In the genomic region with DNA sequence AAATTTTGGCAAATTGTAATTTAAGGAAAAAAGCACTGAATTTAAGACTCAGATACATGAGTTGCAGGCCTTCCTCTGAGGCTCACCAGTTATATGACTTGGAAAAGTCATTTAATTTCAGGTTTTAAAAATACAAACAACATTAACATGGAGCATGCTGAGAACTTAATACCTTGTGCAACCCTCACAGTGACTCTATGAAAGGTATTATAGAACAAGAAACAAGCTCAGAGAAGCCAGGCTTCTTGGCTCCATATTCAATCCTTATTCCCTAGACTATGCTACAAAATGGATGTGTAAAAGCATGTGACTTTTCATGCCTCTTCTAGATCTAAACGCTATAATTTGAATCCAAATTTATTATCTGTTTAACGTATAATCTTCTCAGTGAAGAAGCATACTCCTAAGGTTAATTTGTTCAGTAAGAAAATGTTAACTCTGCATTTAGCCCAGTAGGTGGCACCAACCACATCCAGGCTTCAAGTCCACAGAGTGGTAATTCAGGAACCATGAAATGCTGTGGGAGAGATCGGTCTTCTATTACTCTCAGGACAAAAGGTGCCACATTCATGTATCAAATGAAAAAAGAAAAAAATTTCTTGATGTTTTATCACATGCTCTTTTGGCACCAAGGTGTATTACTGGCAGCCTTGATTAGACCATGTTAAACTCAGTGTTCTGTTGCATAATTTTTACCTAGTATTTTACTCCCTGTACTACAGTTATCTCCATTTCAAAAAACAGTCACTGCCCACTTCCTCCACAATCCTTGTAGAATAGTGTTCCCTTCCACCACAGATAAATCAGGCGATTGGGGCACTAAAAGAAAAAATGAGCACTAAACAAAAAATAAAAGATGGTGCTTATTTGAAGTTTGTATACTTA, we compare ENCODE assay signal across 8 cellular contexts. TPM values are rescaled to one million over a fixed set of nuclear protein-coding genes. Genes with fewer than 3 reads are reported as not detected.
DNase-seq lines count a peak whose midpoint lies in the region; ATAC-seq and TF ChIP-seq lines count a peak whose summit lies in the region.

No MANE protein-coding gene starts in this region.

- no peaks in the 10 kb centered on the region for H3K9me3 ChIP-seq in HCT116 (ENCODE audit: control insufficient read depth in 1 of 2, insufficient read depth in 1 of 2, low read depth in 1 of 2, low read length in 2 of 2)

- RAD21 ChIA-PET in HCT116 (lab: Charles Lee; ENCODE audit: low non-redundant PET in 1 of 2, low total read pairs in 2 of 2, uncharacterized antibody in 2 of 2, unreplicated experiment in 2 of 2): interaction anchor here in 1 of 2 experiments (0.7 kb wide), 1 partner anchor 68 kb away, joined by 3 read pairs; no protein-coding TSS in a partner anchor

- no peaks in the 10 kb centered on the region for H3K36me3 Mint-ChIP-seq in chondrocyte (ENCODE audit: low read depth)
- H3K36me3 Mint-ChIP-seq in stimulated activated naive B cell treated with anti-CD40 and anti-IgM and Interleukin-4, amounts not matched to agents 10 μg/mL and 1 μg/mL and 100 μg/mL, for 72 hours: no peaks in the 10 kb centered on the region

- TF ChIP-seq CTCF in HCT116 (IDR thresholded peaks at IDR 0.05 in 2 of 3, conservative IDR thresholded peaks at IDR 0.05 in 1 of 3; ENCODE audit: borderline replicate concordance in 1 of 3, insufficient read depth in 1 of 3, low read depth in 2 of 3, low read length in 2 of 3) (peak; percentile 54 to 80 (median 68); a peak in 5 of 6 replicates), NB4 (IDR thresholded peaks at IDR 0.05; ENCODE audit: low read depth, low read length) (peak; percentile 53), chondrocyte (IDR thresholded peaks at IDR 0.05) (peak; percentile 92)

- H3K27ac ChIP-seq in HCT116 (ENCODE audit: low read depth, low read length): no peak overlapping the region

- H3K4me3 ChIP-seq in HCT116 (replicated peaks in 1 of 2; ENCODE audit: low read depth in 1 of 2, low read length in 2 of 2) (no peak overlapping the region), NB4 (ENCODE audit: low read depth, low read length) (peak overlapping the region; percentile 21)

- no TSS peak for BruUV-seq in HCT116 (replicated peaks; lab: Mats Ljungman, UMichigan)

- peak overlapping the region; percentile 19 for H3K4me3 Mint-ChIP-seq in chondrocyte (ENCODE audit: unreplicated experiment)
- H3K4me3 Mint-ChIP-seq in stimulated activated naive B cell treated with anti-CD40 and anti-IgM and Interleukin-4, amounts not matched to agents 10 μg/mL and 1 μg/mL and 100 μg/mL, for 72 hours: no peak overlapping the region

- POLR2A ChIA-PET in HCT116 (lab: Charles Lee): no interaction called here

- no peaks in the 10 kb centered on the region for H3K9me2 ChIP-seq in HCT116 (ENCODE audit: insufficient read depth)

- H3K27me3 Mint-ChIP-seq in chondrocyte (ENCODE audit: low read depth): no peaks in the 10 kb centered on the region
- H3K27me3 Mint-ChIP-seq in stimulated activated naive B cell treated with anti-CD40 and anti-IgM and Interleukin-4, amounts not matched to agents 10 μg/mL and 1 μg/mL and 100 μg/mL, for 72 hours: no peaks in the 10 kb centered on the region

- no peak overlapping the region for H2AFZ ChIP-seq in HCT116 (ENCODE audit: low read depth, low read length, poor library complexity, severe bottlenecking)

- no peak overlapping the region for H3K9ac ChIP-seq in HCT116 (ENCODE audit: low read length)

- TF ChIP-seq RAD21 in HCT116 (IDR thresholded peaks at IDR 0.05; ENCODE audit: low read depth): peak; percentile 71

- H3K36me3 ChIP-seq in HCT116 (ENCODE audit: control insufficient read depth in 1 of 2, insufficient read depth in 2 of 2, low read length in 2 of 2): no peaks in the 10 kb centered on the region

- CTCF ChIA-PET in HCT116 (lab: Charles Lee): interaction anchor here (0.6 to 1.0 kb wide), 2 partner anchors 14 to 129 kb away, joined by 3 to 4 read pairs; no protein-coding TSS in a partner anchor

- peak overlapping the region; percentile 25 for H3K27ac Mint-ChIP-seq in chondrocyte (ENCODE audit: unreplicated experiment)
- H3K27ac Mint-ChIP-seq in stimulated activated naive B cell treated with anti-CD40 and anti-IgM and Interleukin-4, amounts not matched to agents 10 μg/mL and 1 μg/mL and 100 μg/mL, for 72 hours: no peak overlapping the region

- peaks cover 13% of the 10 kb centered on the region for H3K4me1 Mint-ChIP-seq in chondrocyte (ENCODE audit: low read depth)
- H3K4me1 Mint-ChIP-seq in stimulated activated naive B cell treated with anti-CD40 and anti-IgM and Interleukin-4, amounts not matched to agents 10 μg/mL and 1 μg/mL and 100 μg/mL, for 72 hours: peaks cover 3 to 24% of the 10 kb centered on the region in 2 donors

- intact Hi-C loops in HCT116 (cut with micrococcal nuclease) (loop anchor here (5.0 to 10.0 kb wide), 2 partner anchors 249 to 622 kb away; no protein-coding TSS in a partner anchor), left colon (cut with DNase I, micrococcal nuclease) (no loop called here)

- peak; percentile 6 for DNase-seq in activated T-cell treated with anti-CD3 and anti-CD28 coated beads for 1 hour (ENCODE audit: low read depth)
- no peak for DNase-seq in activated T-cell treated with anti-CD3 and anti-CD28 coated beads, Interleukin-2, amount 50 U/mL, for 1 hour
- peak; percentile 39 for DNase-seq in HCT116 (ENCODE audit: low read depth, low spot score)
- DNase-seq in NB4 (ENCODE audit: low read depth): peak; percentile 80
- DNase-seq in chondrocyte (ENCODE audit: low spot score): no peak
- DNase-seq in left colon: peak; percentile 26 to 38
- DNase-seq in stimulated activated naive B cell treated with anti-CD40 and anti-IgM and Interleukin-4, amounts not matched to agents 10 μg/mL and 1 μg/mL and 100 μg/mL, for 72 hours: no peak

- H3K79me2 ChIP-seq in HCT116 (ENCODE audit: insufficient read depth, low read length): no peaks in the 10 kb centered on the region

- TF ChIP-seq POLR2A in HCT116 (IDR thresholded peaks at IDR 0.05; ENCODE audit: borderline replicate concordance, extremely low read depth, insufficient read depth, insufficient read length): no peak
- TF ChIP-seq POLR2A in NB4 (IDR thresholded peaks at IDR 0.05; ENCODE audit: extremely low read depth, insufficient read length): no peak

- no peaks in the 10 kb centered on the region for H3K4me1 ChIP-seq in HCT116 (ENCODE audit: control insufficient read depth in 1 of 2, insufficient read depth in 2 of 2, low read length in 2 of 2)

- H4K20me1 ChIP-seq in HCT116 (ENCODE audit: insufficient read depth): no peaks in the 10 kb centered on the region

- H3K9me3 Mint-ChIP-seq in chondrocyte (ENCODE audit: low read depth): no peaks in the 10 kb centered on the region
- H3K9me3 Mint-ChIP-seq in stimulated activated naive B cell treated with anti-CD40 and anti-IgM and Interleukin-4, amounts not matched to agents 10 μg/mL and 1 μg/mL and 100 μg/mL, for 72 hours: no peaks in the 10 kb centered on the region

- no peaks in the 10 kb centered on the region for H3K27me3 ChIP-seq in HCT116 (ENCODE audit: insufficient read depth, low read length)

- peak; percentile 98 for ATAC-seq in HCT116
- ATAC-seq in SK-N-SH treated with all-trans-retinoic acid at 6 μM for 48 hours: peak; percentile 99
- peak; percentile 86 for ATAC-seq in left colon
- ATAC-seq in stimulated activated naive B cell treated with anti-CD40 and anti-IgM and Interleukin-4, amounts not matched to agents 10 μg/mL and 1 μg/mL and 100 μg/mL, for 72 hours (replicated peaks): peak; percentile 75 to 78

- no peak overlapping the region for H3K4me2 ChIP-seq in HCT116 (ENCODE audit: low read length)

TF ChIP-seq in HCT116, 20 proteins besides CTCF, POLR2A, EP300 and RAD21 (continues in another document):
- TF ChIP-seq EZH2phosphoT487 (IDR thresholded peaks at IDR 0.05; ENCODE audit: borderline replicate concordance): no peak
- 0 out of 2 replicates have a peak, but pooled peaks have one; percentile 6 for TF ChIP-seq JUND (IDR thresholded peaks at IDR 0.05)
- 0 out of 2 replicates have a peak, but pooled peaks have one; percentile 17 for TF ChIP-seq EGR1 (IDR thresholded peaks at IDR 0.05; ENCODE audit: low read depth)
- TF ChIP-seq, protein P1, sequence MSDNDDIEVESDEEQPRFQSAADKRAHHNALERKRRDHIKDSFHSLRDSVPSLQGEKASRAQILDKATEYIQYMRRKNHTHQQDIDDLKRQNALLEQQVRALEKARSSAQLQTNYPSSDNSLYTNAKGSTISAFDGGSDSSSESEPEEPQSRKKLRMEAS (IDR thresholded peaks at IDR 0.05): no peak
- no peak for TF ChIP-seq FOSL1 (IDR thresholded peaks at IDR 0.05; ENCODE audit: low read depth)
- no peak for TF ChIP-seq SRF (IDR thresholded peaks at IDR 0.05; ENCODE audit: low read depth)
- TF ChIP-seq, protein P2, sequence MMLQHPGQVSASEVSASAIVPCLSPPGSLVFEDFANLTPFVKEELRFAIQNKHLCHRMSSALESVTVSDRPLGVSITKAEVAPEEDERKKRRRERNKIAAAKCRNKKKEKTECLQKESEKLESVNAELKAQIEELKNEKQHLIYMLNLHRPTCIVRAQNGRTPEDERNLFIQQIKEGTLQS (IDR thresholded peaks at IDR 0.05): no peak

TF ChIP-seq in SK-N-SH treated with all-trans-retinoic acid at 6 μM for 48 hours, 23 proteins besides CTCF, POLR2A, EP300 and RAD21:
- TF ChIP-seq ISL1 (CRISPR knock-in tag; IDR thresholded peaks at IDR 0.05): no peak
- no peak for TF ChIP-seq SNAI2 (CRISPR knock-in tag; IDR thresholded peaks at IDR 0.05)
- TF ChIP-seq ZNF8 (CRISPR knock-in tag; IDR thresholded peaks at IDR 0.05): no peak

RNA-seq across cellular contexts. Expression of a gene that starts 9.3 kb away (rescaled TPM):
- total RNA-seq in HCT116 (2021; ENCODE audit: unreplicated experiment): not detected
- polyA plus RNA-seq in HCT116 (2012): not detected in 2 replicates
- total RNA-seq in chondrocyte: not detected in 3 replicates
- total RNA-seq in left colon: 1 to 10 TPM; 1.2 to 1.6 TPM

RNA-seq across cellular contexts. Expression of a gene that starts 12.5 kb away (rescaled TPM):
- total RNA-seq in HCT116 (2021; ENCODE audit: unreplicated experiment) (43.8 TPM), chondrocyte (12.4 to 25.0 TPM (median 17.5 TPM) in 3 replicates), left colon (10 to 100 TPM; 27.1 to 31.0 TPM)
- polyA plus RNA-seq in HCT116 (2012): 23.4 and 29.7 TPM in 2 replicates

Comparison
In these comparisons a context has a peak if more than half of its experiments do, and no peak if none do; other contexts are left out.
1. DNase-seq: peak in activated T-cell treated with anti-CD3 and anti-CD28 coated beads for 1 hour (single experiment), HCT116 (single experiment), NB4 (single experiment) and left colon (2 of 2); none in activated T-cell treated with anti-CD3 and anti-CD28 coated beads, Interleukin-2, amount 50 U/mL, for 1 hour (single experiment), chondrocyte (single experiment) and stimulated activated naive B cell treated with anti-CD40 and anti-IgM and Interleukin-4, amounts not matched to agents 10 μg/mL and 1 μg/mL and 100 μg/mL, for 72 hours (single experiment).
2. Peak in every context shown above with its lines, with median percentiles within 50 percentile points of each other: ATAC-seq and CTCF ChIP-seq.